Comparison of ENCODE assay signal across 25 cellular contexts in the genomic region with DNA sequence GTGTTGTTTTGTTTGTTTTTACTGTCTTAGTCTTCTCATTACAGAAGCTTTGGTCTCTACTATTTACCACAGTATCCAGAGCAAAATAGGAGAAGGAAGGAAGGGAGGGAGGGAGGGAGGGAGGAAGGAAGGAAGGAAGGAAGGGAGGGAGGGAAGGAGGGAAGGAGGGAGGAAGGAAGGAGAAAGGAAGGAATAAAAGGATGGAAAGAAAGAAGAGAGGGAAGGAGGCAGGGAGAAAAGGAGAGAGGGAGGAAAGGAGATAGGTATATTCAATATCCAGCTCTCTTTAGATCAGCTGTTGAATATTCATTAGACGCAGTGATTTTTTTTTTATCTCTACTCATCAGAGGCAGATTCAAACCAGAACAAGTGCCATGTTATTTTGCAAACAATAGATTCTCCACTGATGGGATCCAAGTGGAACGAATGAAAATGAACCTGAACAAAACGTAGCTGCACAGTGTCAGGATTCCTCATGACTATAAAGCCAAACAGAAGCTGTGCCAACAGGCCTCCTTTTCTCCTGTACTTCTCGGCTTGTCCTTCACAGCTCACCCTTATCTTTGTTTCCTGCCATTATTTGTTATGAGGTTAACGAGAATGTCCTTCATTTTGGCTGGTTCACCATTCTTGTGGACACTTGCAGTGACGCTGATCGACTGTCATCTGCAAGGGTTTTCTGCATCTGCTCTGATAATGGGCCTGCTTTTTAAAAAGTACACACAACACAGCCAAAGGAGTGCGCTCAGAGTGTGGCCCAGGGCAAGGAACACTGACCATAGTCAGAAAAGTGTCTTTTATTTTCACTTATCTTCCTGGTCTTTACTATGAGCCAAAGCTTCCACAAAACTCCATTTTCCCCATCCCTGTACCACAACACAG. TPM values are rescaled to one million over a fixed set of nuclear protein-coding genes. Genes with fewer than 3 reads are reported as not detected.
DNase-seq lines count a peak whose midpoint lies in the region; ATAC-seq and TF ChIP-seq lines count a peak whose summit lies in the region.
"Had no signal": no experiment of that assay in that cellular context is flagged by ENCODE, and none has a peak within 500 bp of the region (broad histone marks: within the 10 kb centered on the region; RNA-seq: fewer than 3 reads in every experiment).

No MANE protein-coding gene starts in this region.

- TF ChIP-seq RAD21 in IMR-90 (IDR thresholded peaks at IDR 0.05; ENCODE audit: low read length), result no peak

- no peak overlapping the region for H2AK5ac ChIP-seq in IMR-90 (ENCODE audit: low read depth, low read length)

- POLR2A ChIA-PET in IMR-90 (lab: Charles Lee; ENCODE audit: unreplicated experiment), result no interaction called here

- H3K56ac ChIP-seq in IMR-90 (ENCODE audit: extremely low read depth, insufficient read depth, low read length), result no peak overlapping the region

- WGBS in right cardiac atrium, result 51% methylated on average over 8 of the region's 8 CpGs
- no CpG with 5 or more reads among the region's 8 CpGs for WGBS in IMR-90 (ENCODE audit: extremely low coverage in 2 of 2, insufficient read length in 1 of 2), 2 experiments

- no peak overlapping the region for H3K14ac ChIP-seq in IMR-90 (replicated peaks; ENCODE audit: low read depth, low read length)

- H2BK5ac ChIP-seq in IMR-90 (ENCODE audit: low read depth, low read length, poor library complexity, severe bottlenecking), result no peak overlapping the region

- DNase-seq in cardiac muscle cell (ENCODE audit: low read depth in 1 of 2, low spot score in 1 of 2) (no peak), right cardiac atrium (no peak), IMR-90 (no peak), NCI-H748 (lab: John Stamatoyannopoulos, UW; ENCODE audit: unreplicated experiment) (no peak), NAMALWA (ENCODE audit: low spot score) (no peak)
- no peak for DNase-seq in activated naive CD8-positive, alpha-beta T cell treated with anti-CD3 and anti-CD28 coated beads, Interleukin-2, amount 50 U/mL, for 24 hours
- DNase-seq: AML-193; C1 segment of cervical spinal cord; CD4-positive, alpha-beta memory T cell; COR-L47; DMS53; GM23248; H7; KBM-7; NCI-H1048; NCI-H1417; NCI-H187 treated with DMSO at 0.1 percent for 48 hours; NCI-H2171 treated with DMSO at 0.1 percent for 48 hours; NCI-H345; NCI-H524; NCI-H774 had no signal

- peaks cover 39% of the 10 kb centered on the region for H3K4me1 Mint-ChIP-seq in activated naive CD8-positive, alpha-beta T cell treated with anti-CD3 and anti-CD28 coated beads, Interleukin-2, amount 50 U/mL, for 24 hours

- H3K27me3 Mint-ChIP-seq in activated naive CD8-positive, alpha-beta T cell treated with anti-CD3 and anti-CD28 coated beads, Interleukin-2, amount 50 U/mL, for 24 hours, result no peaks in the 10 kb centered on the region

- no peak overlapping the region for H3K4ac ChIP-seq in IMR-90 (ENCODE audit: low read depth, low read length)

- H3K79me1 ChIP-seq in IMR-90 (ENCODE audit: low read depth in 1 of 2, low read length in 2 of 2), result no peaks in the 10 kb centered on the region

- CTCF ChIA-PET in IMR-90 (lab: Yijun Ruan, JAX), result no interaction called here

- H3K4me3 Mint-ChIP-seq in activated naive CD8-positive, alpha-beta T cell treated with anti-CD3 and anti-CD28 coated beads, Interleukin-2, amount 50 U/mL, for 24 hours, result no peak overlapping the region
- H3K4me3 Mint-ChIP-seq: CD4-positive, alpha-beta memory T cell had no signal

- no peaks in the 10 kb centered on the region for H3K36me3 Mint-ChIP-seq in activated naive CD8-positive, alpha-beta T cell treated with anti-CD3 and anti-CD28 coated beads, Interleukin-2, amount 50 U/mL, for 24 hours (ENCODE audit: low read depth)
- H3K36me3 Mint-ChIP-seq: CD4-positive, alpha-beta memory T cell had no signal

- ATAC-seq in right cardiac atrium (no peak), IMR-90 (ENCODE audit: low read depth) (no peak)
- ATAC-seq in activated naive CD8-positive, alpha-beta T cell treated with anti-CD3 and anti-CD28 coated beads, Interleukin-2, amount 50 U/mL, for 24 hours, result no peak
- ATAC-seq: A549, HepG2 had no signal

- no peaks in the 10 kb centered on the region for H3K79me2 ChIP-seq in parathyroid adenoma

- no peak for TF ChIP-seq POLR2A in IMR-90 (IDR thresholded peaks at IDR 0.05; ENCODE audit: low read depth, low read length)

- no peak overlapping the region for H3K23ac ChIP-seq in IMR-90 (ENCODE audit: low read depth, low read length)

- H3K27me3 ChIP-seq in cardiac muscle cell (no peaks in the 10 kb centered on the region), right cardiac atrium (ENCODE audit: control insufficient read depth, insufficient read depth) (no peaks in the 10 kb centered on the region), IMR-90 (ENCODE audit: control insufficient read depth, insufficient read depth, low read length) (no peaks in the 10 kb centered on the region; the same call in 1 of the 2 replicates), parathyroid adenoma (ENCODE audit: control insufficient read depth, insufficient read depth, low read length) (no peaks in the 10 kb centered on the region)
- H3K27me3 ChIP-seq: SJSA1 had no signal

- H2BK120ac ChIP-seq in IMR-90 (ENCODE audit: low read depth, low read length), result no peak overlapping the region

- no peak overlapping the region for H3K18ac ChIP-seq in IMR-90 (ENCODE audit: low read depth, low read length)

- H3K36me3 ChIP-seq in cardiac muscle cell, result no peaks in the 10 kb centered on the region
- H3K36me3 ChIP-seq in IMR-90 (ENCODE audit: control insufficient read depth, insufficient read depth, low read length), result no peaks in the 10 kb centered on the region
- no peaks in the 10 kb centered on the region for H3K36me3 ChIP-seq in parathyroid adenoma (ENCODE audit: control insufficient read depth, insufficient read depth, low read length)
- H3K36me3 ChIP-seq: SJSA1 had no signal

- intact Hi-C loops in right cardiac atrium (cut with DNase I) (loop anchor here in 2 of 4 donors (10.0 kb wide), 1 partner anchor 308 kb away; a partner anchor contains a TSS), IMR-90 (cut with micrococcal nuclease) (no loop called here)

- BruUV-seq in IMR-90 (replicated peaks; lab: Mats Ljungman, UMichigan), result no TSS peak

- H2BK20ac ChIP-seq in IMR-90 (ENCODE audit: low read depth, low read length), result no peak overlapping the region

- H3K4me3 ChIP-seq in cardiac muscle cell (no peak overlapping the region), right cardiac atrium (ENCODE audit: low read length) (no peak overlapping the region), IMR-90 (ENCODE audit: insufficient read depth, low read depth, low read length) (no peak overlapping the region), parathyroid adenoma (ENCODE audit: low read depth, low read length) (no peak overlapping the region)
- H3K4me3 ChIP-seq: A549, GM23248, SJSA1 had no signal

- in situ Hi-C loops in IMR-90 (cut with MboI; ENCODE audit: low sequenced_read_pairs), result loop anchor here (10.0 kb wide), 1 partner anchor 308 kb away; a partner anchor contains a TSS

- no peak overlapping the region for H2AK9ac ChIP-seq in IMR-90 (replicated peaks; ENCODE audit: low read depth, low read length, poor library complexity)

- no peak for TF ChIP-seq CTCF in cardiac muscle cell (IDR thresholded peaks at IDR 0.05; ENCODE audit: low read depth, low read length)
- no peak for TF ChIP-seq CTCF in IMR-90 (conservative IDR thresholded peaks at IDR 0.05; ENCODE audit: low read depth, low read length)
- no peak for TF ChIP-seq CTCF in parathyroid adenoma (IDR thresholded peaks at IDR 0.05)

- no peak overlapping the region for H3K4me2 ChIP-seq in IMR-90 (ENCODE audit: low read depth, low read length)
- H3K4me2 ChIP-seq in parathyroid adenoma (ENCODE audit: low read length), result peak overlapping the region; percentile 23
- H3K4me2 ChIP-seq: A549 had no signal

- no peak overlapping the region for H4K5ac ChIP-seq in IMR-90 (ENCODE audit: low read depth, low read length)

- H2AFZ ChIP-seq in IMR-90 (replicated peaks; ENCODE audit: low read length, poor library complexity) (peak overlapping the region; percentile 18), parathyroid adenoma (peak overlapping the region; percentile 56)
- H2AFZ ChIP-seq: GM23248 had no signal

- H3K9ac ChIP-seq in IMR-90 (ENCODE audit: low read depth, low read length), result no peak overlapping the region
- H3K9ac ChIP-seq in parathyroid adenoma, result no peak overlapping the region
- H3K9ac ChIP-seq: GM23248 had no signal

- dilution Hi-C loops in IMR-90 (cut with HindIII; ENCODE audit: low sequenced_read_pairs, unreplicated experiment), result loop anchor here (25.0 kb wide), 1 partner anchor 105 kb away; no protein-coding TSS in a partner anchor

- no peaks in the 10 kb centered on the region for H3K9me1 ChIP-seq in IMR-90 (ENCODE audit: insufficient read depth, low read length)

- H2BK15ac ChIP-seq in IMR-90 (ENCODE audit: low read depth, low read length), result no peak overlapping the region

- no peaks in the 10 kb centered on the region for H3K9me3 ChIP-seq in cardiac muscle cell (ENCODE audit: low read depth)
- H3K9me3 ChIP-seq in right cardiac atrium (ENCODE audit: control insufficient read depth, low read length), result no peaks in the 10 kb centered on the region
- H3K9me3 ChIP-seq in IMR-90 (ENCODE audit: control insufficient read depth, insufficient read depth, low read length), result no peaks in the 10 kb centered on the region; the same call in 1 of the 2 replicates
- H3K9me3 ChIP-seq in parathyroid adenoma (ENCODE audit: control insufficient read depth, low read length), result no peaks in the 10 kb centered on the region
- H3K9me3 ChIP-seq: A549, SJSA1 had no signal

- peak overlapping the region; percentile 94 for H3K27ac Mint-ChIP-seq in activated naive CD8-positive, alpha-beta T cell treated with anti-CD3 and anti-CD28 coated beads, Interleukin-2, amount 50 U/mL, for 24 hours
- H3K27ac Mint-ChIP-seq: CD4-positive, alpha-beta memory T cell had no signal

- H3K4me1 ChIP-seq in cardiac muscle cell (ENCODE audit: low read depth) (peaks cover 20% of the 10 kb centered on the region), right cardiac atrium (ENCODE audit: control insufficient read depth, insufficient read depth, low read length) (no peaks in the 10 kb centered on the region), IMR-90 (ENCODE audit: control insufficient read depth, insufficient read depth, low read length) (peaks cover 2% of the 10 kb centered on the region; the same call in 1 of the 2 replicates), parathyroid adenoma (peaks cover 3% of the 10 kb centered on the region)

- H3K9me3 Mint-ChIP-seq in activated naive CD8-positive, alpha-beta T cell treated with anti-CD3 and anti-CD28 coated beads, Interleukin-2, amount 50 U/mL, for 24 hours, result no peaks in the 10 kb centered on the region

- no peak overlapping the region for H4K91ac ChIP-seq in IMR-90 (ENCODE audit: insufficient read depth, low read depth, low read length)

- H3K27ac ChIP-seq in cardiac muscle cell, result peak overlapping the region; percentile 71
- H3K27ac ChIP-seq in right cardiac atrium (ENCODE audit: low read length), result no peak overlapping the region
- no peak overlapping the region for H3K27ac ChIP-seq in IMR-90 (ENCODE audit: insufficient read depth, low read length)
- H3K27ac ChIP-seq in parathyroid adenoma, result peak overlapping the region; percentile 15
- H3K27ac ChIP-seq: A549, GM23248, SJSA1 had no signal

- H4K20me1 ChIP-seq in IMR-90 (ENCODE audit: insufficient read depth, low read length), result no peaks in the 10 kb centered on the region

- no peak overlapping the region for H4K8ac ChIP-seq in IMR-90 (ENCODE audit: low read depth in 2 of 2, low read length in 2 of 2)

RNA-seq across cellular contexts. Expression of a gene that starts 7.8 kb away (rescaled TPM):
- total RNA-seq in cardiac muscle cell, result 37.5 and 42.4 TPM in 2 replicates
- 154 and 228 TPM in 2 replicates for polyA plus RNA-seq in cardiac muscle cell
- total RNA-seq in right cardiac atrium, result 10 to 100 TPM; 55.7 to 67.5 (median 56.8) TPM
- 114 TPM for polyA plus RNA-seq in right cardiac atrium
- total RNA-seq in IMR-90 (2012; rRNA removed), result 13.3 and 16.4 TPM in 2 replicates
- polyA plus RNA-seq in IMR-90 (2012; rRNA removed), result 16.0 and 16.5 TPM in 2 replicates
- polyA plus RNA-seq in IMR-90 (2012; cell fraction: cytosol; rRNA removed), result 8.1 and 9.4 TPM in 2 replicates
- polyA plus RNA-seq in IMR-90 (2012; cell fraction: nucleus; rRNA removed; ENCODE audit: low replicate concordance), result 6.3 and 12.4 TPM in 2 replicates

Comparison
In these comparisons a context has a peak if more than half of its experiments do, and no peak if none do; other contexts are left out.
1. H3K27ac ChIP-seq: peak in cardiac muscle cell (single experiment) and parathyroid adenoma (single experiment); none in right cardiac atrium (single experiment) and IMR-90 (single experiment).